ENCODE assay signal across 27 cellular contexts in the genomic region with DNA sequence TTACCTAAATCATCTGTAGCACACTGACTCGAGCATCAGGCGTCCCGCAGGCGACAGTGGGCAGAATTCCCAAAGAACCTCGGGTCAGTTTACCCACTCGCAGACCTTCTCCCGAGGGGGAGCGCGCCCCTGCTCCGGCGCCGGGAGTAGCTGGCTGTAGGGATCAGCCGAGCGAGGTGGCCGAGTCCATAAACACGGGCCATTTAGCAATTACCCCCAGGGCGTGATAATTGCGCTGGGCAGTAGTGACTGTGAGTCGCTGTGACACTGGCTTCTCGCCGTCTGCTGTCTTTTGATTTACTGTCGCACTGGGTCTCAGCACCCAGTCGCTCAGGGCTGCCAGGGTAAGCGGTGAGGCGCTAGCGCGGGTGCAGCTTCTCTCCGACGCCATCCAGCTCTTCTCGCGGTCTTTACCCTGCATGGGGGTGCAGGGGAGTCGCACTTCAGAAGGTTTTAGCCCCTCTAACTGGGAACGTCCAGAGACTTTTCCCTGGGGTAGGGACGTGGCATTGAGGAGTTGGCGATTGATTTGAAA. TPM values are rescaled to one million over a fixed set of nuclear protein-coding genes. Genes with fewer than 3 reads are reported as not detected.
DNase-seq lines count a peak whose midpoint lies in the region; ATAC-seq and TF ChIP-seq lines count a peak whose summit lies in the region.
"Had no signal": no experiment of that assay in that cellular context is flagged by ENCODE, and none has a peak within 500 bp of the region (broad histone marks: within the 10 kb centered on the region; RNA-seq: fewer than 3 reads in every experiment).

No MANE protein-coding gene starts in this region.

- no peaks in the 10 kb centered on the region for H3K79me1 ChIP-seq in neuronal stem cell (ENCODE audit: low read depth, low read length)

- intact Hi-C loops in PC-9 (cut with micrococcal nuclease; ENCODE audit: unreplicated experiment), result no loop called here

- H3K4me3 Mint-ChIP-seq in glutamatergic neuron (ENCODE audit: unreplicated experiment), result peak overlapping the region; percentile 58
- H3K4me3 Mint-ChIP-seq: activated naive CD8-positive, alpha-beta T cell treated with anti-CD3 and anti-CD28 coated beads, Interleukin-2, amount 10 ng/mL, durations not matched to agents 7 days and 5 days; CD4-positive, CD25-positive, alpha-beta regulatory T cell; T-helper 1 cell treated with Interleukin-12 subunit alpha and Interleukin-12 subunit beta and Interleukin-4 antibody, amounts not matched to agents 30 μg/mL and 1 μg/mL, for 36 hours had no signal

- peaks cover 11% of the 10 kb centered on the region for H3K4me1 Mint-ChIP-seq in glutamatergic neuron (ENCODE audit: low read depth, unreplicated experiment)
- H3K4me1 Mint-ChIP-seq: CD4-positive, CD25-positive, alpha-beta regulatory T cell had no signal

- peak overlapping the region; percentile 7 for H3K18ac ChIP-seq in neuronal stem cell (ENCODE audit: low read length)

- H4K20me1 ChIP-seq in PC-9 (ENCODE audit: insufficient read depth), result no peaks in the 10 kb centered on the region

- H3K27me3 ChIP-seq in neuronal stem cell (ENCODE audit: control insufficient read depth in 3 of 3, insufficient read depth in 3 of 3, low read depth in 1 of 3, low read length in 3 of 3) (peaks cover 53 to 68% (median 65%) of the 10 kb centered on the region in 3 experiments), PC-9 (ENCODE audit: insufficient read depth, low read depth) (0 out of 2 replicates have a peak, but pooled peaks cover 6% of the 10 kb centered on the region)

- H3K4me2 ChIP-seq in neuronal stem cell (ENCODE audit: insufficient read depth, low read length, poor library complexity, severe bottlenecking) (no peak overlapping the region), PC-9 (no peak overlapping the region)
- H3K4me2 ChIP-seq: SK-N-SH had no signal

- WGBS in neuronal stem cell (ENCODE audit: extremely low coverage in 2 of 2, insufficient read length in 2 of 2, insufficient replicate concordance in 1 of 2), 2 donors, result no CpG with 5 or more reads among the region's 35 CpGs

- CTCF ChIA-PET in HEK293 (lab: Yijun Ruan, JAX), result interaction anchor here (0.9 kb wide), 1 partner anchor 540 kb away, joined by 4 read pairs; no protein-coding TSS in a partner anchor
- CTCF ChIA-PET in PC-9 (lab: Charles Lee), result no interaction called here

- peak; percentile 37 for DNase-seq in COLO668 (lab: John Stamatoyannopoulos, UW; ENCODE audit: unreplicated experiment)
- peak; percentile 55 for DNase-seq in glutamatergic neuron
- no peak for DNase-seq in neuronal stem cell (ENCODE audit: low spot score)
- DNase-seq in hypothalamus (lab: John Stamatoyannopoulos, UW), result no peak
- no peak for DNase-seq in iPS-NIHi7 (ENCODE audit: extremely low spot score)
- no peak for DNase-seq in PC-9
- DNase-seq: activated CD4-positive, alpha-beta T cell treated with anti-CD3 and anti-CD28 coated beads, Interleukin-2, amount 50 U/mL, for 48 hours; activated CD4-positive, CD25-positive, alpha-beta regulatory T cell; activated gamma-delta T cell treated with Interleukin-2 at 50 U/mL for 16 hours; activated naive CD8-positive, alpha-beta T cell treated with anti-CD3 and anti-CD28 coated beads, Interleukin-2, amount 10 ng/mL, durations not matched to agents 7 days and 5 days; activated T-cell treated with anti-CD3 and anti-CD28 coated beads, Interleukin-2, amount 50 U/mL, for 48 hours; CD4-positive, CD25-positive, alpha-beta regulatory T cell; EL; naive B cell; NCI-H1048; NCI-H187 treated with DMSO at 0.1 percent for 48 hours; NCI-H510A treated with DMSO at 0.1 percent for 48 hours; NK-92 treated with Interleukin-12 subunit alpha and Interleukin-12 subunit beta, amount 100 ng/mL, for 24 hours; SK-N-SH; small intestine; stimulated activated naive CD4-positive, alpha-beta T cell had no signal

- H4K91ac ChIP-seq in neuronal stem cell (ENCODE audit: low read depth, low read length, poor library complexity), result no peak overlapping the region

- H3K27ac ChIP-seq in HEK293 (ENCODE audit: extremely low read depth, low read depth, low read length) (no peak overlapping the region), neuronal stem cell (replicated peaks; ENCODE audit: low read length) (no peak overlapping the region), PC-9 (no peak overlapping the region)

- H2BK5ac ChIP-seq in neuronal stem cell (ENCODE audit: low read length), result no peak overlapping the region

- TF ChIP-seq CTCF in HEK293 (tag by site-specific recombination; IDR thresholded peaks at IDR 0.05) (no peak), glutamatergic neuron (IDR thresholded peaks at IDR 0.05; ENCODE audit: partially characterized antibody, unreplicated experiment) (no peak), PC-9 (conservative IDR thresholded peaks at IDR 0.05) (no peak)

- peaks cover 49% of the 10 kb centered on the region for H3K27me3 Mint-ChIP-seq in glutamatergic neuron (ENCODE audit: unreplicated experiment)

- H4K8ac ChIP-seq in neuronal stem cell (ENCODE audit: low read depth, low read length), result no peak overlapping the region

- no peaks in the 10 kb centered on the region for H3F3A ChIP-seq in PC-9 (ENCODE audit: insufficient read depth, low read depth)

- H3K36me3 ChIP-seq in HEK293 (ENCODE audit: control insufficient read depth in 2 of 2, insufficient read depth in 1 of 2, low read length in 2 of 2), result no peaks in the 10 kb centered on the region
- H3K36me3 ChIP-seq in neuronal stem cell (replicated peaks in 1 of 2; ENCODE audit: control insufficient read depth in 2 of 2, insufficient read depth in 2 of 2, low read length in 2 of 2), result no peaks in the 10 kb centered on the region
- H3K36me3 ChIP-seq in PC-9 (ENCODE audit: low read depth), result no peaks in the 10 kb centered on the region

- peaks cover 16% of the 10 kb centered on the region for H3K9me3 Mint-ChIP-seq in glutamatergic neuron (ENCODE audit: unreplicated experiment)
- H3K9me3 Mint-ChIP-seq: mesothelial cell of epicardium had no signal

- H3K9me2 ChIP-seq in PC-9 (ENCODE audit: insufficient read depth), result no peaks in the 10 kb centered on the region
- H3K9me2 ChIP-seq: SK-N-SH had no signal

- BruUV-seq in PC-9 (replicated peaks; lab: Mats Ljungman, UMichigan), result no TSS peak

- ATAC-seq in HG03045 (IDR thresholded peaks at IDR 0.05; ENCODE audit: unreplicated experiment), result no peak
- ATAC-seq: HCT116, Right ventricle myocardium inferior had no signal

- H3K4ac ChIP-seq in neuronal stem cell (ENCODE audit: low read length), result no peak overlapping the region

- H3K23ac ChIP-seq in neuronal stem cell (ENCODE audit: low read depth, low read length, poor library complexity), result no peak overlapping the region

- no peak overlapping the region for H3K9ac ChIP-seq in neuronal stem cell (ENCODE audit: low read depth, low read length, poor library complexity)
- H3K9ac ChIP-seq: SK-N-SH had no signal

- no peak overlapping the region for H3K27ac Mint-ChIP-seq in glutamatergic neuron (ENCODE audit: unreplicated experiment)
- H3K27ac Mint-ChIP-seq: activated naive CD8-positive, alpha-beta T cell treated with anti-CD3 and anti-CD28 coated beads, Interleukin-2, amount 10 ng/mL, durations not matched to agents 7 days and 5 days; CD4-positive, CD25-positive, alpha-beta regulatory T cell; mesothelial cell of epicardium; naive B cell; T-helper 1 cell treated with Interleukin-12 subunit alpha and Interleukin-12 subunit beta and Interleukin-4 antibody, amounts not matched to agents 30 μg/mL and 1 μg/mL, for 36 hours had no signal

- H3K4me3 ChIP-seq in HEK293 (ENCODE audit: low read depth, low read length), result no peak overlapping the region
- no peak overlapping the region for H3K4me3 ChIP-seq in neuronal stem cell (ENCODE audit: low read length in 2 of 2)
- no peak overlapping the region for H3K4me3 ChIP-seq in PC-9

- H3K79me2 ChIP-seq in PC-9 (ENCODE audit: low read depth), result no peaks in the 10 kb centered on the region

- no peak overlapping the region for H2AFZ ChIP-seq in neuronal stem cell (ENCODE audit: low read length)
- H2AFZ ChIP-seq in PC-9, result no peak overlapping the region

- no peak overlapping the region for H2BK120ac ChIP-seq in neuronal stem cell (ENCODE audit: low read depth, low read length)

- POLR2A ChIA-PET in HEK293 (lab: Yijun Ruan, JAX), result no interaction called here
- POLR2A ChIA-PET in PC-9 (lab: Charles Lee; ENCODE audit: unreplicated experiment), result no interaction called here

- H3K36me3 Mint-ChIP-seq in glutamatergic neuron (ENCODE audit: unreplicated experiment), result no peaks in the 10 kb centered on the region
- H3K36me3 Mint-ChIP-seq: CD4-positive, CD25-positive, alpha-beta regulatory T cell; mesothelial cell of epicardium had no signal

- no peak overlapping the region for H3K14ac ChIP-seq in neuronal stem cell (ENCODE audit: low read length)

- no peak overlapping the region for H2BK12ac ChIP-seq in neuronal stem cell (ENCODE audit: low read length)

- H2BK15ac ChIP-seq in neuronal stem cell (ENCODE audit: low read length), result no peak overlapping the region

- H3K9me3 ChIP-seq in HEK293 (ENCODE audit: control insufficient read depth, insufficient read depth, low read depth, low read length), result no peaks in the 10 kb centered on the region
- H3K9me3 ChIP-seq in neuronal stem cell (replicated peaks in 1 of 2; ENCODE audit: control insufficient read depth in 2 of 2, insufficient read depth in 1 of 2, low read depth in 1 of 2, low read length in 2 of 2), result peaks cover 7 to 9% of the 10 kb centered on the region in 2 donors
- no peaks in the 10 kb centered on the region for H3K9me3 ChIP-seq in PC-9 (ENCODE audit: insufficient read depth, low read depth)
- H3K9me3 ChIP-seq: SK-N-SH had no signal

- H2AK5ac ChIP-seq in neuronal stem cell (ENCODE audit: low read depth, low read length), result no peak overlapping the region

- H3K4me1 ChIP-seq in HEK293 (ENCODE audit: control insufficient read depth, insufficient read depth, low read length) (no peaks in the 10 kb centered on the region), neuronal stem cell (ENCODE audit: control insufficient read depth in 2 of 2, insufficient read depth in 1 of 2, low read depth in 1 of 2, low read length in 2 of 2) (peaks cover 0 to 6% of the 10 kb centered on the region in 2 donors), PC-9 (replicated peaks; ENCODE audit: insufficient read depth) (no peaks in the 10 kb centered on the region)

TF ChIP-seq in HEK293, 187 proteins besides CTCF, POLR2A, EP300 and RAD21 (continues in another document):
- TF ChIP-seq ZNF600 (tag by site-specific recombination; IDR thresholded peaks at IDR 0.05) (no peak), GLIS1 (tag by site-specific recombination; IDR thresholded peaks at IDR 0.05) (no peak), TCF7L2 (IDR thresholded peaks at IDR 0.05; ENCODE audit: borderline replicate concordance, low read depth, low read length) (no peak), WT1 (tag by site-specific recombination; IDR thresholded peaks at IDR 0.05) (no peak)

RNA-seq across cellular contexts. Expression of a gene that starts 16.2 kb away (rescaled TPM):
- total RNA-seq in glutamatergic neuron (ENCODE audit: unreplicated experiment), result 0.56 TPM
- 0.06 TPM for polyA plus RNA-seq in neuronal stem cell (2013, experiment 1 of 2)
- 0.06 TPM for polyA plus RNA-seq in neuronal stem cell (2013, experiment 2 of 2)
- total RNA-seq in PC-9 (2021), result 1.1 and 1.8 TPM in 2 replicates
- polyA plus RNA-seq: CD4-positive, CD25-positive, alpha-beta regulatory T cell had no signal

Comparison
In these comparisons a context has a peak if more than half of its experiments do, and no peak if none do; other contexts are left out.
1. DNase-seq: peak in COLO668 (single experiment) and glutamatergic neuron (single experiment); none in neuronal stem cell (single experiment), hypothalamus (0 of 51), iPS-NIHi7 (single experiment) and PC-9 (0 of 2).